Comparison of ENCODE assay signal across 28 cellular contexts in genomic region chr5:174514983-174515394, GRCh38.
DNase-seq lines count a peak whose midpoint lies in the region; ATAC-seq, FAIRE-seq and TF ChIP-seq lines count a peak whose summit lies in the region.
"Had no signal": no experiment of that assay in that cellular context is flagged by ENCODE, and none has a peak within 500 bp of the region (broad histone marks: within the 10 kb centered on the region; RNA-seq: fewer than 3 reads in every experiment).

No MANE protein-coding gene starts in this region.

- no peaks in the 10 kb centered on the region for H3K27me3 ChIP-seq in parathyroid adenoma (ENCODE audit: control insufficient read depth, insufficient read depth, low read length)
- H3K27me3 ChIP-seq: SJSA1 had no signal

- H3K4me1 Mint-ChIP-seq in WTC11: peaks cover 8% of the 10 kb centered on the region
- H3K4me1 Mint-ChIP-seq: activated CD4-positive, alpha-beta T cell treated with anti-CD3 and anti-CD28 coated beads, Interleukin-2, amount 10 ng/mL, durations not matched to agents 7 days and 5 days; activated CD8-positive, alpha-beta memory T cell treated with anti-CD3 and anti-CD28 coated beads, Interleukin-2, amount 10 ng/mL, durations not matched to agents 7 days and 5 days; CD4-positive, CD25-positive, alpha-beta regulatory T cell; T-helper 17 cell had no signal

- H3K4me2 ChIP-seq in parathyroid adenoma (ENCODE audit: low read length): peak overlapping the region; percentile 16

- DNase-seq in DMS79 treated with DMSO at 0.1 percent for 48 hours (lab: John Stamatoyannopoulos, UW): peak; percentile 45
- peak; percentile 42 for DNase-seq in NCI-H128 (lab: John Stamatoyannopoulos, UW; ENCODE audit: unreplicated experiment)
- peak; percentile 42 for DNase-seq in SW480 (ENCODE audit: low spot score)
- DNase-seq in HUDEP-2 (lab: John Stamatoyannopoulos, UW; ENCODE audit: unreplicated experiment in 76 of 76): no peak
- no peak for DNase-seq in GM19239 (ENCODE audit: insufficient read length, low spot score)
- DNase-seq in WTC11 (ENCODE audit: low spot score): no peak
- no peak for DNase-seq in GM10248 (ENCODE audit: extremely low spot score)
- DNase-seq: activated CD4-positive, alpha-beta T cell treated with anti-CD3 and anti-CD28 coated beads, Interleukin-2, amount 10 ng/mL, durations not matched to agents 7 days and 5 days; activated CD8-positive, alpha-beta memory T cell treated with anti-CD3 and anti-CD28 coated beads, Interleukin-2, amount 10 ng/mL, durations not matched to agents 7 days and 5 days; activated naive CD4-positive, alpha-beta T cell treated with Interleukin-2 at 50 U/mL for 16 hours; activated T-cell treated with anti-CD3 and anti-CD28 coated beads, Interleukin-2, amount 50 U/mL, for 72 hours; CD4-positive, CD25-positive, alpha-beta regulatory T cell; endodermal cell; GDM1; GM23248; islet precursor cell; lower lobe of right lung; MM.1S; psoas muscle; stomach; T-helper 17 cell; transverse colon had no signal

- TF ChIP-seq CTCF in parathyroid adenoma (IDR thresholded peaks at IDR 0.05) (no peak), WTC11 (IDR thresholded peaks at IDR 0.05) (no peak), GM10248 (IDR thresholded peaks at IDR 0.05; ENCODE audit: control extremely low read depth, extremely low read depth, low read depth, missing control alignments) (no peak)

- peaks cover 15% of the 10 kb centered on the region for H3K27me3 Mint-ChIP-seq in WTC11 (ENCODE audit: low read depth)
- H3K27me3 Mint-ChIP-seq: activated CD4-positive, alpha-beta T cell treated with anti-CD3 and anti-CD28 coated beads, Interleukin-2, amount 10 ng/mL, durations not matched to agents 7 days and 5 days; activated CD8-positive, alpha-beta memory T cell treated with anti-CD3 and anti-CD28 coated beads, Interleukin-2, amount 10 ng/mL, durations not matched to agents 7 days and 5 days; CD4-positive, CD25-positive, alpha-beta regulatory T cell had no signal

- no peak overlapping the region for H3K9ac ChIP-seq in parathyroid adenoma
- H3K9ac ChIP-seq: GM23248 had no signal

- no peak overlapping the region for H3K27ac Mint-ChIP-seq in WTC11
- H3K27ac Mint-ChIP-seq: activated CD4-positive, alpha-beta T cell treated with anti-CD3 and anti-CD28 coated beads, Interleukin-2, amount 10 ng/mL, durations not matched to agents 7 days and 5 days; activated CD8-positive, alpha-beta memory T cell treated with anti-CD3 and anti-CD28 coated beads, Interleukin-2, amount 10 ng/mL, durations not matched to agents 7 days and 5 days; activated T-cell treated with anti-CD3 and anti-CD28 coated beads, Interleukin-2, amount 50 U/mL, for 72 hours; CD4-positive, CD25-positive, alpha-beta regulatory T cell; endodermal cell; T-helper 17 cell had no signal

- CTCF ChIA-PET in WTC11 (lab: Charles Lee) (interaction anchor here (1.8 kb wide), 1 partner anchor 95 kb away, joined by 6 read pairs; no protein-coding TSS in a partner anchor), GM10248 (lab: Yijun Ruan, JAX) (no interaction called here)

- H3K4me1 ChIP-seq in parathyroid adenoma: peaks cover 22% of the 10 kb centered on the region
- H3K4me1 ChIP-seq: lower lobe of right lung, psoas muscle, SJSA1, transverse colon had no signal

- no peak overlapping the region for H3K4me3 Mint-ChIP-seq in WTC11
- H3K4me3 Mint-ChIP-seq: activated CD4-positive, alpha-beta T cell treated with anti-CD3 and anti-CD28 coated beads, Interleukin-2, amount 10 ng/mL, durations not matched to agents 7 days and 5 days; activated CD8-positive, alpha-beta memory T cell treated with anti-CD3 and anti-CD28 coated beads, Interleukin-2, amount 10 ng/mL, durations not matched to agents 7 days and 5 days; activated T-cell treated with anti-CD3 and anti-CD28 coated beads, Interleukin-2, amount 50 U/mL, for 72 hours; CD4-positive, CD25-positive, alpha-beta regulatory T cell; endodermal cell; T-helper 17 cell had no signal

- H3K27ac ChIP-seq in parathyroid adenoma: no peak overlapping the region
- H3K27ac ChIP-seq: coronary artery, GM23248, lower lobe of right lung, psoas muscle, SJSA1, stomach, transverse colon had no signal

- peak overlapping the region; percentile 63 for H2AFZ ChIP-seq in parathyroid adenoma
- H2AFZ ChIP-seq: GM23248 had no signal

- no peaks in the 10 kb centered on the region for H3K36me3 Mint-ChIP-seq in WTC11
- H3K36me3 Mint-ChIP-seq: activated CD8-positive, alpha-beta memory T cell treated with anti-CD3 and anti-CD28 coated beads, Interleukin-2, amount 10 ng/mL, durations not matched to agents 7 days and 5 days; CD4-positive, CD25-positive, alpha-beta regulatory T cell had no signal

- FAIRE-seq in GM19239 (lab: Jason Lieb, UNC): no peak
- FAIRE-seq: bronchial epithelial cell, K562, RCC 7860 had no signal

- no peaks in the 10 kb centered on the region for H3K36me3 ChIP-seq in parathyroid adenoma (ENCODE audit: control insufficient read depth, insufficient read depth, low read length)
- H3K36me3 ChIP-seq: lower lobe of right lung, SJSA1, stomach, transverse colon had no signal

- H3K79me2 ChIP-seq in parathyroid adenoma: no peaks in the 10 kb centered on the region

- peaks cover 9% of the 10 kb centered on the region for H3K9me3 Mint-ChIP-seq in WTC11
- H3K9me3 Mint-ChIP-seq: activated CD4-positive, alpha-beta T cell treated with anti-CD3 and anti-CD28 coated beads, Interleukin-2, amount 10 ng/mL, durations not matched to agents 7 days and 5 days; activated T-cell treated with anti-CD3 and anti-CD28 coated beads, Interleukin-2, amount 50 U/mL, for 72 hours had no signal

- no peaks in the 10 kb centered on the region for H3K9me3 ChIP-seq in parathyroid adenoma (ENCODE audit: control insufficient read depth, low read length)
- H3K9me3 ChIP-seq: lower lobe of right lung, psoas muscle, SJSA1, stomach, transverse colon had no signal

- H3K4me3 ChIP-seq in parathyroid adenoma (ENCODE audit: low read depth, low read length): no peak overlapping the region
- H3K4me3 ChIP-seq: coronary artery, GM23248, K562, lower lobe of right lung, psoas muscle, SJSA1, stomach, transverse colon had no signal

- no peak for ATAC-seq in WTC11
- ATAC-seq: activated CD8-positive, alpha-beta memory T cell treated with anti-CD3 and anti-CD28 coated beads, Interleukin-2, amount 10 ng/mL, durations not matched to agents 7 days and 5 days; activated T-cell treated with anti-CD3 and anti-CD28 coated beads, Interleukin-2, amount 50 U/mL, for 72 hours; K562; lower lobe of right lung; psoas muscle; T-helper 17 cell had no signal

- POLR2A ChIA-PET in WTC11 (lab: Charles Lee): no interaction called here
- POLR2A ChIA-PET in GM10248 (lab: Yijun Ruan, JAX): no interaction called here

TF ChIP-seq in WTC11, 78 proteins besides CTCF, POLR2A, EP300 and RAD21:
- TF ChIP-seq ZNF263 (CRISPR knock-in tag; IDR thresholded peaks at IDR 0.05; ENCODE audit: low read depth) (no peak), ZNF416 (CRISPR knock-in tag; IDR thresholded peaks at IDR 0.05) (no peak)

Comparison
In these comparisons a context has a peak if more than half of its experiments do, and no peak if none do; other contexts are left out.
1. DNase-seq: peak in DMS79 treated with DMSO at 0.1 percent for 48 hours (single experiment), NCI-H128 (single experiment) and SW480 (single experiment); none in HUDEP-2 (0 of 76), GM19239 (single experiment), WTC11 (single experiment) and GM10248 (single experiment).